In genomic region chr18:62287753-62288668, GRCh38 we compare ENCODE assay signal across 14 cellular contexts. TPM values are rescaled to one million over a fixed set of nuclear protein-coding genes. Genes with fewer than 3 reads are reported as not detected.
DNase-seq lines count a peak whose midpoint lies in the region; ATAC-seq and TF ChIP-seq lines count a peak whose summit lies in the region.
"Had no signal": no experiment of that assay in that cellular context is flagged by ENCODE, and none has a peak within 500 bp of the region (broad histone marks: within the 10 kb centered on the region; RNA-seq: fewer than 3 reads in every experiment).

No MANE protein-coding gene starts in this region.

- H3K36me3 Mint-ChIP-seq in memory B cell = peaks cover 14% of the 10 kb centered on the region

- intact Hi-C loops in adrenal gland (cut with DNase I) = no loop called here

- no peaks in the 10 kb centered on the region for H3K9me3 Mint-ChIP-seq in memory B cell
- H3K9me3 Mint-ChIP-seq: activated naive CD4-positive, alpha-beta T cell treated with anti-CD3 and anti-CD28 coated beads, Interleukin-2, amount 50 U/mL, for 72 hours had no signal

- H3K27ac ChIP-seq in adrenal gland = no peak overlapping the region
- H3K27ac ChIP-seq: KMS-11 had no signal

- H3K4me1 Mint-ChIP-seq in memory B cell = peaks cover 14% of the 10 kb centered on the region

- no peak for TF ChIP-seq POLR2A in adrenal gland (IDR thresholded peaks at IDR 0.05)

- H3K4me1 ChIP-seq in adrenal gland (replicated peaks in 1 of 2) = no peaks in the 10 kb centered on the region

- H3K27ac Mint-ChIP-seq in memory B cell = peak overlapping the region; percentile 13
- H3K27ac Mint-ChIP-seq: activated naive CD4-positive, alpha-beta T cell treated with anti-CD3 and anti-CD28 coated beads, Interleukin-2, amount 50 U/mL, for 72 hours had no signal

- H3K27me3 Mint-ChIP-seq in memory B cell = no peaks in the 10 kb centered on the region

- DNase-seq in KBM-7 = peak; percentile 13
- no peak for DNase-seq in memory B cell (ENCODE audit: low spot score in 2 of 2)
- DNase-seq in globus pallidus (ENCODE audit: low spot score) = no peak
- no peak for DNase-seq in NCI-H2227 (lab: John Stamatoyannopoulos, UW; ENCODE audit: unreplicated experiment)
- no peak for DNase-seq in activated CD4-positive, CD25-positive, alpha-beta regulatory T cell (lab: John Stamatoyannopoulos, UW)
- no peak for DNase-seq in adrenal gland
- DNase-seq: activated CD4-positive, CD25-positive, alpha-beta regulatory T cell treated with anti-CD3 and anti-CD28 coated beads, Interleukin-2, amount 50 U/mL, for 72 hours; DMS79; stimulated activated CD4-positive, alpha-beta T cell treated with anti-CD3 and anti-CD28 coated beads, Interleukin-12 subunit alpha, Interleukin-12 subunit beta, amount 100 ng/mL, for 4 hours had no signal

- H3K27me3 ChIP-seq in adrenal gland = no peaks in the 10 kb centered on the region

- in situ Hi-C loops in KBM-7 (cut with MboI; ENCODE audit: low pct_unique_long_range_greater_than_20kb, low sequenced_read_pairs) = no loop called here

- H3K36me3 ChIP-seq in adrenal gland (replicated peaks in 1 of 2) = peaks cover 0 to 8% of the 10 kb centered on the region in 2 donors

- no peaks in the 10 kb centered on the region for H3K9me3 ChIP-seq in adrenal gland (replicated peaks in 1 of 3)

- WGBS in adrenal gland, 4 donors = 75 to 91% (median 85%) methylated on average over 2 of the region's 2 CpGs

- no peak overlapping the region for H3K4me3 ChIP-seq in adrenal gland
- H3K4me3 ChIP-seq: lung had no signal

- ATAC-seq in GM18861 (IDR thresholded peaks at IDR 0.05; ENCODE audit: unreplicated experiment) = peak; percentile 47
- peak; percentile 33 for ATAC-seq in HG02623 (IDR thresholded peaks at IDR 0.05; ENCODE audit: unreplicated experiment)
- peak; percentile 6 for ATAC-seq in memory B cell (ENCODE audit: low read depth)

- no peak for TF ChIP-seq CTCF in adrenal gland (IDR thresholded peaks at IDR 0.05)

- peak overlapping the region; percentile 4 for H3K4me3 Mint-ChIP-seq in memory B cell

RNA-seq across cellular contexts. Expression of gene TNFRSF11A, which starts 37.1 kb away (rescaled TPM):
- total RNA-seq in adrenal gland = 10 to 100 TPM in 1 of 8 donors, 1 to 10 TPM in 7; 3.4 to 15.7 (median 6.0) TPM
- 1 to 10 TPM; 1.4 to 2.0 (median 1.8) TPM for polyA plus RNA-seq in adrenal gland
